In the genomic region with DNA sequence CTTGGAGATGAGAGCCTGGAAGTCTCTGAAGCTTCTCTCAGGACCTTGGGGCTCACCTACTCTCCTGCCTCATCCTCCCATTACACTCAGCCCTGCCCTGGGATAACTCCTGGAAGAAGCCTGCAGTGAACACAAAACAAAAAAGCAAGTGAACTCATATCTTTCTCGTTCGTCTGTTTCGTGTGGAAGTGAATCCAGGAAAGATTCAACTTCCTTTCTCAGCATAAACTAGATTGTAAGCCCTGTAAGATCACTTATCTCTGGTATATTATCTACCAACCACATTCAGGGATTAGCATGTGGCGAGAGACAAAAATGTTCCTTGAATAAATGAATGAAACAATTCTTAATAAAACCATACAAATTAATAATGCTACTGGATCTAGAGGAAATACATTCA, we compare ENCODE assay signal across 2 cellular contexts.
TF ChIP-seq lines count a peak whose summit lies in the region.

No MANE protein-coding gene starts in this region.

TF ChIP-seq in A549, 52 proteins besides CTCF, POLR2A, EP300 and RAD21:
- TF ChIP-seq HEYL (CRISPR knock-in tag; IDR thresholded peaks at IDR 0.05) (no peak), CHD4 (IDR thresholded peaks at IDR 0.05; ENCODE audit: borderline replicate concordance) (no peak), GATA3 (IDR thresholded peaks at IDR 0.05; ENCODE audit: borderline replicate concordance) (no peak), HOXA7 (CRISPR knock-in tag; IDR thresholded peaks at IDR 0.05) (no peak), PHF8 (IDR thresholded peaks at IDR 0.05; ENCODE audit: borderline replicate concordance, low read depth) (no peak), EHMT2 (IDR thresholded peaks at IDR 0.05; ENCODE audit: low read depth) (no peak), RNF2 (IDR thresholded peaks at IDR 0.05; ENCODE audit: borderline replicate concordance, low read depth) (no peak), RARB (CRISPR knock-in tag; IDR thresholded peaks at IDR 0.05) (no peak), MYC (IDR thresholded peaks at IDR 0.05; ENCODE audit: borderline replicate concordance, low read length) (no peak), BHLHE40 (IDR thresholded peaks at IDR 0.05; ENCODE audit: low read depth, low read length) (no peak), POLR2AphosphoS2 (conservative IDR thresholded peaks at IDR 0.05; ENCODE audit: low read length) (no peak), NR3C1 (IDR thresholded peaks at IDR 0.05) (no peak), HOXB5 (CRISPR knock-in tag; IDR thresholded peaks at IDR 0.05) (no peak)
- TF ChIP-seq, protein P1, sequence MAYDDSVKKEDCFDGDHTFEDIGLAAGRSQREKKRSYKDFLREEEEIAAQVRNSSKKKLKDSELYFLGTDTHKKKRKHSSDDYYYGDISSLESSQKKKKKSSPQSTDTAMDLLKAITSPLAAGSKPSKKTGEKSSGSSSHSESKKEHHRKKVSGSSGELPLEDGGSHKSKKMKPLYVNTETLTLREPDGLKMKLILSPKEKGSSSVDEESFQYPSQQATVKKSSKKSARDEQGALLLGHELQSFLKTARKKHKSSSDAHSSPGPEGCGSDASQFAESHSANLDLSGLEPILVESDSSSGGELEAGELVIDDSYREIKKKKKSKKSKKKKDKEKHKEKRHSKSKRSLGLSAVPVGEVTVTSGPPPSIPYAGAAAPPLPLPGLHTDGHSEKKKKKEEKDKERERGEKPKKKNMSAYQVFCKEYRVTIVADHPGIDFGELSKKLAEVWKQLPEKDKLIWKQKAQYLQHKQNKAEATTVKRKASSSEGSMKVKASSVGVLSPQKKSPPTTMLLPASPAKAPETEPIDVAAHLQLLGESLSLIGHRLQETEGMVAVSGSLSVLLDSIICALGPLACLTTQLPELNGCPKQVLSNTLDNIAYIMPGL (CRISPR knock-in tag; IDR thresholded peaks at IDR 0.05; ENCODE audit: borderline replicate concordance), result no peak
- TF ChIP-seq, protein P2, sequence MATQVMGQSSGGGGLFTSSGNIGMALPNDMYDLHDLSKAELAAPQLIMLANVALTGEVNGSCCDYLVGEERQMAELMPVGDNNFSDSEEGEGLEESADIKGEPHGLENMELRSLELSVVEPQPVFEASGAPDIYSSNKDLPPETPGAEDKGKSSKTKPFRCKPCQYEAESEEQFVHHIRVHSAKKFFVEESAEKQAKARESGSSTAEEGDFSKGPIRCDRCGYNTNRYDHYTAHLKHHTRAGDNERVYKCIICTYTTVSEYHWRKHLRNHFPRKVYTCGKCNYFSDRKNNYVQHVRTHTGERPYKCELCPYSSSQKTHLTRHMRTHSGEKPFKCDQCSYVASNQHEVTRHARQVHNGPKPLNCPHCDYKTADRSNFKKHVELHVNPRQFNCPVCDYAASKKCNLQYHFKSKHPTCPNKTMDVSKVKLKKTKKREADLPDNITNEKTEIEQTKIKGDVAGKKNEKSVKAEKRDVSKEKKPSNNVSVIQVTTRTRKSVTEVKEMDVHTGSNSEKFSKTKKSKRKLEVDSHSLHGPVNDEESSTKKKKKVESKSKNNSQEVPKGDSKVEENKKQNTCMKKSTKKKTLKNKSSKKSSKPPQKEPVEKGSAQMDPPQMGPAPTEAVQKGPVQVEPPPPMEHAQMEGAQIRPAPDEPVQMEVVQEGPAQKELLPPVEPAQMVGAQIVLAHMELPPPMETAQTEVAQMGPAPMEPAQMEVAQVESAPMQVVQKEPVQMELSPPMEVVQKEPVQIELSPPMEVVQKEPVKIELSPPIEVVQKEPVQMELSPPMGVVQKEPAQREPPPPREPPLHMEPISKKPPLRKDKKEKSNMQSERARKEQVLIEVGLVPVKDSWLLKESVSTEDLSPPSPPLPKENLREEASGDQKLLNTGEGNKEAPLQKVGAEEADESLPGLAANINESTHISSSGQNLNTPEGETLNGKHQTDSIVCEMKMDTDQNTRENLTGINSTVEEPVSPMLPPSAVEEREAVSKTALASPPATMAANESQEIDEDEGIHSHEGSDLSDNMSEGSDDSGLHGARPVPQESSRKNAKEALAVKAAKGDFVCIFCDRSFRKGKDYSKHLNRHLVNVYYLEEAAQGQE (IDR thresholded peaks at IDR 0.05), result no peak

TF ChIP-seq in endothelial cell of umbilical vein, 7 proteins besides CTCF, POLR2A, EP300 and RAD21:
- no peak for TF ChIP-seq JUN (IDR thresholded peaks at IDR 0.05; ENCODE audit: borderline replicate concordance, insufficient read depth, insufficient read length, low read depth)
- TF ChIP-seq, protein P3, sequence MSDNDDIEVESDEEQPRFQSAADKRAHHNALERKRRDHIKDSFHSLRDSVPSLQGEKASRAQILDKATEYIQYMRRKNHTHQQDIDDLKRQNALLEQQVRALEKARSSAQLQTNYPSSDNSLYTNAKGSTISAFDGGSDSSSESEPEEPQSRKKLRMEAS (IDR thresholded peaks at IDR 0.05; ENCODE audit: insufficient read depth, insufficient read length), result no peak
- no peak for TF ChIP-seq EZH2 (IDR thresholded peaks at IDR 0.05; ENCODE audit: borderline replicate concordance, low read depth, low read length, severe bottlenecking)
